24 cellular contexts compared by ENCODE assay signal in the genomic region with DNA sequence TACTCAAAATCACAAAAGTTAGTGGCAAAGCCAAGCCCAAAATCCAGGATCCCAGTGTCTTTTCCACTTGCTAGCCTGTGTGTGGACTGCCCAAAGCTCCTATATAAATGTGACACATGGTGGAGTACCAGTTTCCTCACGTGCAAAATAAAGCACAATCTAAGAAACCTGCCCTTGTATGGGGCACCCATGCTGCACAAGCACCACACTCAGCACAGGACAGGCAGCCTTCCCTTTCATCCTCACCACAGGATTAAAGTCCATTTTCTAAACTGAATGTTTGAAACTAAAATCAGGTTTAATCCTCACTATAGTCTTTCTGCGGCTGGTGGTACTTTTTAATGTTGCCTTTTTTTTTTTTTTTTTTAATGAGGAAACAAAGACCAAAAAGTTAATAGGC. TPM values are rescaled to one million over a fixed set of nuclear protein-coding genes. Genes with fewer than 3 reads are reported as not detected.
DNase-seq lines count a peak whose midpoint lies in the region; ATAC-seq and TF ChIP-seq lines count a peak whose summit lies in the region.
"Had no signal": no experiment of that assay in that cellular context is flagged by ENCODE, and none has a peak within 500 bp of the region (broad histone marks: within the 10 kb centered on the region; RNA-seq: fewer than 3 reads in every experiment).

No MANE protein-coding gene starts in this region.

- no peak for ATAC-seq in activated CD8-positive, alpha-beta T cell treated with anti-CD3 and anti-CD28 coated beads for 36 hours
- no peak for ATAC-seq in activated CD8-positive, alpha-beta T cell treated with anti-CD3 and anti-CD28 coated beads, Interleukin-2, amount 10 ng/mL, durations not matched to agents 7 days and 5 days
- ATAC-seq in left lobe of liver = peak; percentile 20
- ATAC-seq in body of pancreas = no peak
- no peak for ATAC-seq in GM18861 (IDR thresholded peaks at IDR 0.05; ENCODE audit: unreplicated experiment)
- no peak for ATAC-seq in GM19023 (IDR thresholded peaks at IDR 0.05; ENCODE audit: unreplicated experiment)

- peak overlapping the region; percentile 12 for H3K27ac Mint-ChIP-seq in activated CD8-positive, alpha-beta T cell treated with anti-CD3 and anti-CD28 coated beads for 36 hours
- no peak overlapping the region for H3K27ac Mint-ChIP-seq in activated CD8-positive, alpha-beta T cell treated with anti-CD3 and anti-CD28 coated beads, Interleukin-2, amount 10 ng/mL, durations not matched to agents 7 days and 5 days
- H3K27ac Mint-ChIP-seq: HFFc6 had no signal

- peaks cover 0 to 4% of the 10 kb centered on the region in 2 donors for H3K36me3 ChIP-seq in body of pancreas (replicated peaks in 1 of 2; ENCODE audit: insufficient read depth in 1 of 2, low read depth in 2 of 2)

- no peaks in the 10 kb centered on the region for H3K27me3 ChIP-seq in body of pancreas
- H3K27me3 ChIP-seq: SJCRH30 had no signal

- intact Hi-C loops in activated CD8-positive, alpha-beta T cell treated with anti-CD3 and anti-CD28 coated beads for 36 hours (cut with micrococcal nuclease) = no loop called here
- intact Hi-C loops in body of pancreas (cut with DNase I) = no loop called here

- H3K27ac ChIP-seq in VCaP (peak overlapping the region; percentile 89; the same call in 1 of the 2 replicates), body of pancreas (no peak overlapping the region)
- H3K27ac ChIP-seq: SJCRH30 had no signal

- H3K4me3 ChIP-seq in body of pancreas = no peak overlapping the region
- H3K4me3 ChIP-seq: SJCRH30 had no signal

- no peak for TF ChIP-seq POLR2A in body of pancreas (IDR thresholded peaks at IDR 0.05)

- no peaks in the 10 kb centered on the region for H3K9me3 Mint-ChIP-seq in activated CD8-positive, alpha-beta T cell treated with anti-CD3 and anti-CD28 coated beads for 36 hours
- H3K9me3 Mint-ChIP-seq in activated CD8-positive, alpha-beta T cell treated with anti-CD3 and anti-CD28 coated beads, Interleukin-2, amount 10 ng/mL, durations not matched to agents 7 days and 5 days (ENCODE audit: insufficient read depth) = no peaks in the 10 kb centered on the region
- H3K9me3 Mint-ChIP-seq: CD8-positive, alpha-beta memory T cell; HFFc6 had no signal

- peaks cover 22% of the 10 kb centered on the region for H3K36me3 Mint-ChIP-seq in activated CD8-positive, alpha-beta T cell treated with anti-CD3 and anti-CD28 coated beads for 36 hours (ENCODE audit: low read depth)
- peaks cover 39% of the 10 kb centered on the region for H3K36me3 Mint-ChIP-seq in activated CD8-positive, alpha-beta T cell treated with anti-CD3 and anti-CD28 coated beads, Interleukin-2, amount 10 ng/mL, durations not matched to agents 7 days and 5 days (ENCODE audit: low read depth)

- POLR2A ChIA-PET in activated CD8-positive, alpha-beta T cell treated with anti-CD3 and anti-CD28 coated beads for 36 hours (lab: Charles Lee) = no interaction called here
- POLR2A ChIA-PET in activated CD8-positive, alpha-beta T cell treated with anti-CD3 and anti-CD28 coated beads, Interleukin-2, amount 10 ng/mL, durations not matched to agents 7 days and 5 days (lab: Charles Lee) = no interaction called here

- no peaks in the 10 kb centered on the region for H3K9me3 ChIP-seq in body of pancreas
- H3K9me3 ChIP-seq: SJCRH30 had no signal

- TF ChIP-seq CTCF in activated CD8-positive, alpha-beta T cell treated with anti-CD3 and anti-CD28 coated beads for 36 hours (IDR thresholded peaks at IDR 0.05) = no peak
- TF ChIP-seq CTCF in VCaP (conservative IDR thresholded peaks at IDR 0.05) (no peak), body of pancreas (IDR thresholded peaks at IDR 0.05) (no peak)

- DNase-seq in activated CD8-positive, alpha-beta T cell treated with anti-CD3 and anti-CD28 coated beads for 36 hours = no peak
- DNase-seq in activated CD8-positive, alpha-beta T cell treated with anti-CD3 and anti-CD28 coated beads, Interleukin-2, amount 10 ng/mL, durations not matched to agents 7 days and 5 days = no peak
- DNase-seq in left lobe of liver (ENCODE audit: low spot score) (no peak), body of pancreas (no peak)
- no peak for DNase-seq in activated CD4-positive, CD25-positive, alpha-beta regulatory T cell (lab: John Stamatoyannopoulos, UW)
- DNase-seq: 8988T; C1 segment of cervical spinal cord; Calu3; CD8-positive, alpha-beta memory T cell; DMS153; H7; HFFc6; KBM-7; NCI-H1105; NCI-H146; NCI-H2029; NCI-H226; NCI-H510A treated with DMSO at 0.1 percent for 48 hours; NCI-H774; OCI-M1; SJCRH30 had no signal

- H3K4me1 Mint-ChIP-seq in activated CD8-positive, alpha-beta T cell treated with anti-CD3 and anti-CD28 coated beads for 36 hours (ENCODE audit: low read depth) = peaks cover 39% of the 10 kb centered on the region
- peaks cover 24% of the 10 kb centered on the region for H3K4me1 Mint-ChIP-seq in activated CD8-positive, alpha-beta T cell treated with anti-CD3 and anti-CD28 coated beads, Interleukin-2, amount 10 ng/mL, durations not matched to agents 7 days and 5 days (ENCODE audit: low read depth)

- CTCF ChIA-PET in activated CD8-positive, alpha-beta T cell treated with anti-CD3 and anti-CD28 coated beads for 36 hours (lab: Charles Lee) = no interaction called here
- CTCF ChIA-PET in activated CD8-positive, alpha-beta T cell treated with anti-CD3 and anti-CD28 coated beads, Interleukin-2, amount 10 ng/mL, durations not matched to agents 7 days and 5 days (lab: Charles Lee) = interaction anchor here (1.5 kb wide), 1 partner anchor 9 kb away, joined by 3 read pairs; no protein-coding TSS in a partner anchor

- no peak overlapping the region for H3K4me3 Mint-ChIP-seq in activated CD8-positive, alpha-beta T cell treated with anti-CD3 and anti-CD28 coated beads for 36 hours
- no peak overlapping the region for H3K4me3 Mint-ChIP-seq in activated CD8-positive, alpha-beta T cell treated with anti-CD3 and anti-CD28 coated beads, Interleukin-2, amount 10 ng/mL, durations not matched to agents 7 days and 5 days
- H3K4me3 Mint-ChIP-seq: CD8-positive, alpha-beta memory T cell; HFFc6 had no signal

- peaks cover 25% of the 10 kb centered on the region for H3K4me1 ChIP-seq in body of pancreas

- H3K27me3 Mint-ChIP-seq in activated CD8-positive, alpha-beta T cell treated with anti-CD3 and anti-CD28 coated beads for 36 hours = no peaks in the 10 kb centered on the region
- H3K27me3 Mint-ChIP-seq in activated CD8-positive, alpha-beta T cell treated with anti-CD3 and anti-CD28 coated beads, Interleukin-2, amount 10 ng/mL, durations not matched to agents 7 days and 5 days (ENCODE audit: low read depth) = no peaks in the 10 kb centered on the region
- H3K27me3 Mint-ChIP-seq: CD8-positive, alpha-beta memory T cell had no signal

- WGBS in body of pancreas, 2 donors = 68 to 69% methylated on average over 2 of the region's 2 CpGs

RNA-seq across cellular contexts. Expression of a gene that starts 5.5 kb away (rescaled TPM):
- total RNA-seq in activated CD8-positive, alpha-beta T cell treated with anti-CD3 and anti-CD28 coated beads for 36 hours = 10 to 100 TPM; 61.5 to 67.6 TPM
- 100 to 1,000 TPM; 107 to 124 TPM for total RNA-seq in activated CD8-positive, alpha-beta T cell treated with anti-CD3 and anti-CD28 coated beads, Interleukin-2, amount 10 ng/mL, durations not matched to agents 7 days and 5 days
- total RNA-seq in left lobe of liver = 27.4 TPM
- total RNA-seq in body of pancreas = 10 to 100 TPM; 21.5 to 45.5 TPM
